Comparison of ENCODE assay signal across 1 cellular context in the genomic region with DNA sequence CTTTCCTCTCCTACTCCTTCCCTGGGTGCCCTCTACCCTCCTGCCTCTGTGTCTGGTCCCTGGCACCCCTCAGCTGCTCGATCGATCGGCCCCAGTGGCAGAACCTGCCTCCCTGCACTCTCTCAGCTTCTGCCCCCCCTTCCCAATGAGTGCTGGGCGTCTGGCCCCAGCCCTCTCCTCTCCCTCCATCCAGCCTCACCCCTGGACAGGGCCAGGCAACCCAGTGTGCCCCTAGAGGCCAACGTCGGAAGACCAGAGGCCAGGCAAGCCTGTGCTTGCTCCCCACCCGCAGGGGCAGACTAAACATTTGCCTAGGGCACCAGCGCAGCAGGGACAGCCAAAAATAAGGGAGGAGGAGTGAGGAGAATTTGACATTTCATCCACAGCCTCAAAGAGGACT.
TF ChIP-seq lines count a peak whose summit lies in the region.

No MANE protein-coding gene starts in this region.

TF ChIP-seq in H1, 55 proteins besides CTCF, POLR2A, EP300 and RAD21 (continued from another document):
- TF ChIP-seq ATF3 (IDR thresholded peaks at IDR 0.05; ENCODE audit: insufficient read depth, low read depth, low read length) (no peak), SIRT6 (IDR thresholded peaks at IDR 0.05; ENCODE audit: low read length) (no peak), SIX5 (IDR thresholded peaks at IDR 0.05; ENCODE audit: low read depth, low read length) (no peak), EGR1 (IDR thresholded peaks at IDR 0.05; ENCODE audit: borderline replicate concordance, low read depth, low read length) (no peak)
